Comparison of ENCODE assay signal across 27 cellular contexts in genomic region chr2:196492946-196493345, GRCh38.
"Had no signal": no experiment of that assay in that cellular context is flagged by ENCODE, and none has a peak within 500 bp of the region (broad histone marks: within the 10 kb centered on the region; RNA-seq: fewer than 3 reads in every experiment).

No MANE protein-coding gene starts in this region.

- H3K27ac ChIP-seq: colonic mucosa, coronary artery, epithelial cell of prostate, esophagus muscularis mucosa, esophagus squamous epithelium, foreskin keratinocyte, gastrocnemius medialis, gastroesophageal sphincter, heart left ventricle, heart right ventricle had no signal

- H3K4me3 ChIP-seq: colonic mucosa, coronary artery, dorsolateral prefrontal cortex, esophagus muscularis mucosa, esophagus squamous epithelium, gastrocnemius medialis, gastroesophageal sphincter, heart left ventricle, heart right ventricle had no signal

- FAIRE-seq: colon, endometrium, endothelial cell of umbilical vein, frontal cortex had no signal

- H3K4me1 ChIP-seq: colonic mucosa, esophagus muscularis mucosa, esophagus squamous epithelium, foreskin keratinocyte, gastrocnemius medialis, gastroesophageal sphincter had no signal

- H3K36me3 ChIP-seq: colonic mucosa, esophagus muscularis mucosa, esophagus squamous epithelium, gastrocnemius medialis, gastroesophageal sphincter, heart left ventricle, heart right ventricle had no signal

- H3K27me3 ChIP-seq: colonic mucosa, dorsolateral prefrontal cortex, esophagus muscularis mucosa, esophagus squamous epithelium, foreskin keratinocyte, gastrocnemius medialis, gastroesophageal sphincter, heart left ventricle, heart right ventricle had no signal

- DNase-seq: colonic mucosa; cortex of kidney; dermis blood vessel endothelial cell; dorsolateral prefrontal cortex; effector CD4-positive, alpha-beta T cell; effector CD8-positive, alpha-beta T cell; effector memory CD4-positive, alpha-beta T cell; effector memory CD8-positive, alpha-beta T cell; endodermal cell; erythroblast; esophagus squamous epithelium; foreskin fibroblast; foreskin keratinocyte; foreskin melanocyte; gastrocnemius medialis; glutamatergic neuron; head of caudate nucleus; heart left ventricle; heart right ventricle had no signal

- H3K9me3 ChIP-seq: colonic mucosa, esophagus squamous epithelium, gastrocnemius medialis had no signal
